Comparison of ENCODE assay signal across 11 cellular contexts in the genomic region with DNA sequence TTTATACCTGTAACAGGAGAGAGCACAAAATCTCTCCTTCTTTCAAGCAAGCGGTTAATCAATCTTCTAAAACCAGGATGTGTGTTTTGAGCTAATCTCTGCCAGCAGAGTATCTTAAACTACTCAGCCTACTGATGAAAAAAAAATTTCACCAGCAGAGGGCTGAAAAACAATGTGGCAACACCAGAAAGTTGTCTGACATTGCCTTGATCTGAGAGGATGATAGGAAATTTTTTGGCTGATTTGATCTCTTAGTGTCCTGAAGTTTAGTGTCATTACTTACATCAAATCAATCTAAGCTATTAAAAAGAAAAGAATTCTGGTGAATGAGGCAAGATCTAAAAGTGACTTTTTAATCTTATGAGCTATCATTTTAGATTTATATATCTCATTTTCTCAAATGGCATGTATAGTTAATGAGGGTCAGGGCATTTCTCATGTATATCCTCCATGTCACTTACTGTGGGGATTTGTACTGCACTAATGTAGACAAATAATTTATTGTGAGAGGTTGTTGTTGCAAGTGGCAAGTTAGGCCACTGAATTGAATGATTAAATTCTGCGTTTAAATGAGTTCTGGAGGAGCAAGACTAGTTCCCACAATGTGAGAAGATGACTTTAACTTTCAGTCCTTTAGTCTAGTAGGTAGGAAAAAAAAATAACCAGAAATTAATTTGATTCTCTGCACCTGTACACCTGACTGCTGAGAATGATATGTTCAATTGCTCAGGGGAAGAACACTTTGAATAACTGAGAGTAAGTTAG. TPM values are rescaled to one million over a fixed set of nuclear protein-coding genes. Genes with fewer than 3 reads are reported as not detected.
A peak's percentile ranks its signal among the peaks of the same experiment; 100 is the strongest.
DNase-seq lines count a peak whose midpoint lies in the region; ATAC-seq and TF ChIP-seq lines count a peak whose summit lies in the region.
"Had no signal": no experiment of that assay in that cellular context is flagged by ENCODE, and none has a peak within 500 bp of the region (broad histone marks: within the 10 kb centered on the region; RNA-seq: fewer than 3 reads in every experiment).

No MANE protein-coding gene starts in this region.

- ATAC-seq in thoracic aorta (ENCODE audit: insufficient number of reproducible peaks, low FRiP score, low read depth) (no peak), HG02610 (IDR thresholded peaks at IDR 0.05; ENCODE audit: unreplicated experiment) (no peak)

- H3K4me1 ChIP-seq in adrenal gland (replicated peaks in 1 of 2) (no peaks in the 10 kb centered on the region), thoracic aorta (ENCODE audit: control insufficient read depth in 1 of 2, low read depth in 2 of 2) (peaks cover 6 to 35% of the 10 kb centered on the region in 2 donors)

- TF ChIP-seq CTCF in adrenal gland (IDR thresholded peaks at IDR 0.05) (peak in 4 of 6 experiments; percentile 15 to 45 (median 25)), glutamatergic neuron (IDR thresholded peaks at IDR 0.05; ENCODE audit: partially characterized antibody, unreplicated experiment) (peak; percentile 23), thoracic aorta (IDR thresholded peaks at IDR 0.05) (peak; percentile 36)

- H3K4me3 Mint-ChIP-seq in T-helper 1 cell treated with Interleukin-12 subunit alpha and Interleukin-12 subunit beta and Interleukin-4 antibody, amounts not matched to agents 30 μg/mL and 1 μg/mL, for 36 hours: peak overlapping the region; percentile 6
- no peak overlapping the region for H3K4me3 Mint-ChIP-seq in glutamatergic neuron (ENCODE audit: unreplicated experiment)
- H3K4me3 Mint-ChIP-seq: IgD-negative memory B cell had no signal

- H3K4me1 Mint-ChIP-seq in T-helper 1 cell treated with Interleukin-12 subunit alpha and Interleukin-12 subunit beta and Interleukin-4 antibody, amounts not matched to agents 30 μg/mL and 1 μg/mL, for 36 hours (ENCODE audit: low read depth): peaks cover 41% of the 10 kb centered on the region
- H3K4me1 Mint-ChIP-seq in glutamatergic neuron (ENCODE audit: low read depth, unreplicated experiment): no peaks in the 10 kb centered on the region

- peaks cover 7% of the 10 kb centered on the region for H3K27me3 Mint-ChIP-seq in T-helper 1 cell treated with Interleukin-12 subunit alpha and Interleukin-12 subunit beta and Interleukin-4 antibody, amounts not matched to agents 30 μg/mL and 1 μg/mL, for 36 hours (ENCODE audit: low read depth)
- H3K27me3 Mint-ChIP-seq in glutamatergic neuron (ENCODE audit: unreplicated experiment): peaks cover 3% of the 10 kb centered on the region

- no peak overlapping the region for H3K27ac ChIP-seq in adrenal gland
- H3K27ac ChIP-seq in thoracic aorta: peak overlapping the region in 1 of 2 donors; percentile 47

- H3K27me3 ChIP-seq in adrenal gland (no peaks in the 10 kb centered on the region), thoracic aorta (replicated peaks; ENCODE audit: insufficient read depth) (no peaks in the 10 kb centered on the region)

- peaks cover 0 to 6% (median 0%) of the 10 kb centered on the region in 3 donors for H3K9me3 ChIP-seq in adrenal gland (replicated peaks in 1 of 3)
- H3K9me3 ChIP-seq in thoracic aorta: no peaks in the 10 kb centered on the region

- intact Hi-C loops in adrenal gland (cut with DNase I): no loop called here

- no peak overlapping the region for H3K4me3 ChIP-seq in adrenal gland
- no peak overlapping the region for H3K4me3 ChIP-seq in thoracic aorta

- H3K36me3 ChIP-seq in adrenal gland (replicated peaks in 1 of 2): peaks cover 0 to 8% of the 10 kb centered on the region in 2 donors
- H3K36me3 ChIP-seq in thoracic aorta: peaks cover 28% of the 10 kb centered on the region

- H3K36me3 Mint-ChIP-seq in T-helper 1 cell treated with Interleukin-12 subunit alpha and Interleukin-12 subunit beta and Interleukin-4 antibody, amounts not matched to agents 30 μg/mL and 1 μg/mL, for 36 hours (ENCODE audit: low read depth): peaks cover 14% of the 10 kb centered on the region
- H3K36me3 Mint-ChIP-seq in glutamatergic neuron (ENCODE audit: unreplicated experiment): no peaks in the 10 kb centered on the region
- H3K36me3 Mint-ChIP-seq: IgD-negative memory B cell had no signal

- 81 to 96% (median 92%) methylated on average over 2 of the region's 2 CpGs for WGBS in adrenal gland, 4 donors

- DNase-seq in T-helper 1 cell: no peak
- no peak for DNase-seq in adrenal gland
- no peak for DNase-seq in glutamatergic neuron
- no peak for DNase-seq in thoracic aorta (ENCODE audit: low spot score)
- DNase-seq in COLO668 (lab: John Stamatoyannopoulos, UW; ENCODE audit: unreplicated experiment): no peak
- DNase-seq in GM19238 (ENCODE audit: insufficient read length, low spot score): no peak
- DNase-seq: cortex of kidney, NCI-H510A had no signal

- H3K27ac Mint-ChIP-seq in T-helper 1 cell treated with Interleukin-12 subunit alpha and Interleukin-12 subunit beta and Interleukin-4 antibody, amounts not matched to agents 30 μg/mL and 1 μg/mL, for 36 hours: peak overlapping the region; percentile 28
- H3K27ac Mint-ChIP-seq in glutamatergic neuron (ENCODE audit: unreplicated experiment): no peak overlapping the region

- H3K9me3 Mint-ChIP-seq in T-helper 1 cell treated with Interleukin-12 subunit alpha and Interleukin-12 subunit beta and Interleukin-4 antibody, amounts not matched to agents 30 μg/mL and 1 μg/mL, for 36 hours: no peaks in the 10 kb centered on the region
- no peaks in the 10 kb centered on the region for H3K9me3 Mint-ChIP-seq in glutamatergic neuron (ENCODE audit: unreplicated experiment)

- no peak for TF ChIP-seq POLR2A in adrenal gland (IDR thresholded peaks at IDR 0.05)

RNA-seq across cellular contexts. Expression of a gene that starts 10.8 kb away (rescaled TPM):
- total RNA-seq in adrenal gland (100 to 1,000 TPM in 1 of 8 donors, 10 to 100 TPM in 7; 29.4 to 111 (median 45.8) TPM), glutamatergic neuron (ENCODE audit: unreplicated experiment) (1.1 TPM), thoracic aorta (100 to 1,000 TPM; 310 to 357 TPM)
- polyA plus RNA-seq in adrenal gland: 10 to 100 TPM; 29.6 to 71.8 (median 37.5) TPM
- polyA plus RNA-seq: IgD-negative memory B cell had no signal

Comparison
In these comparisons a context has a peak if more than half of its experiments do, and no peak if none do; other contexts are left out.
1. RNA of a gene that starts 10.8 kb away (total RNA-seq): 310 to 357 TPM in thoracic aorta and 29.4 to 111 TPM in adrenal gland; 1.1 TPM in glutamatergic neuron (single experiment); every median in the first group is over 10 times any median in the second.
2. Peak in every context shown above with its lines, with median percentiles within 50 percentile points of each other: CTCF ChIP-seq.